8 cellular contexts compared by ENCODE assay signal in genomic region chr19:1247747-1248453, GRCh38. TPM values are rescaled to one million over a fixed set of nuclear protein-coding genes. Genes with fewer than 3 reads are reported as not detected.
DNase-seq lines count a peak whose midpoint lies in the region; ATAC-seq and TF ChIP-seq lines count a peak whose summit lies in the region.

No MANE protein-coding gene starts in this region.

- ATAC-seq in HG03520 (IDR thresholded peaks at IDR 0.05; ENCODE audit: unreplicated experiment) (peak; percentile 1), HG03175 (IDR thresholded peaks at IDR 0.05; ENCODE audit: unreplicated experiment) (no peak), GM18511 (IDR thresholded peaks at IDR 0.05; ENCODE audit: unreplicated experiment) (no peak)
- peak; percentile 0 for ATAC-seq in stimulated activated naive CD8-positive, alpha-beta T cell treated with anti-CD3 and anti-CD28 coated beads, Interleukin-15, Interleukin-2, amounts not matched to agents 100 U/mL and 50 U/mL, for 24 hours

- TF ChIP-seq CTCF in GM12873 (IDR thresholded peaks at IDR 0.05; ENCODE audit: insufficient read depth, low read depth, low read length, missing control alignments) = peak; percentile 51
- TF ChIP-seq CTCF in WERI-Rb-1 (IDR thresholded peaks at IDR 0.05; ENCODE audit: low read depth, low read length) = peak; percentile 61
- no peak for TF ChIP-seq CTCF in lower leg skin (IDR thresholded peaks at IDR 0.05)

- no peaks in the 10 kb centered on the region for H3K9me3 ChIP-seq in WERI-Rb-1 (ENCODE audit: severe bottlenecking)

- peak overlapping the region; percentile 66 for H3K4me3 ChIP-seq in WERI-Rb-1 (ENCODE audit: low read depth, low read length)
- H3K4me3 ChIP-seq in lower leg skin (ENCODE audit: low read depth, poor library complexity, severe bottlenecking) = no peak overlapping the region

- WGBS in lower leg skin, 2 donors = 27 to 76% methylated on average over 7 to 23 of the region's 35 CpGs

- H3K27ac ChIP-seq in WERI-Rb-1 = peak overlapping the region; percentile 100
- peak overlapping the region; percentile 95 for H3K27ac ChIP-seq in cingulate gyrus (ENCODE audit: low read depth, low read length)

- H3K27me3 ChIP-seq in WERI-Rb-1 (ENCODE audit: insufficient read depth, low read depth, severe bottlenecking) = no peaks in the 10 kb centered on the region

- DNase-seq in WERI-Rb-1 (peak; percentile 71), lower leg skin (ENCODE audit: low spot score in 2 of 2) (peak; percentile 57 to 94)
- peak; percentile 81 for DNase-seq in stimulated activated naive CD8-positive, alpha-beta T cell treated with anti-CD3 and anti-CD28 coated beads, Interleukin-15, Interleukin-2, amounts not matched to agents 100 U/mL and 50 U/mL, for 24 hours

- intact Hi-C loops in lower leg skin (cut with DNase I; ENCODE audit: low total_unique reads) = no loop called here

- peaks cover 38% of the 10 kb centered on the region for H3K36me3 ChIP-seq in WERI-Rb-1

- TF ChIP-seq POLR2A in lower leg skin (IDR thresholded peaks at IDR 0.05) = no peak

RNA-seq across cellular contexts. Expression of gene MIDN, which starts 0.5 kb away (rescaled TPM):
- total RNA-seq in lower leg skin = 100 to 1,000 TPM in 1 of 4 donors, 10 to 100 TPM in 3; 59.7 to 119 (median 78.7) TPM

RNA-seq across cellular contexts. Expression of gene ATP5F1D, which starts 6.3 kb away (rescaled TPM):
- total RNA-seq in lower leg skin = 100 to 1,000 TPM; 121 to 198 (median 146) TPM

RNA-seq across cellular contexts. Expression of gene CBARP, which starts 10.1 kb away (rescaled TPM):
- total RNA-seq in lower leg skin = 10 to 100 TPM in 3 of 4 donors, 1 to 10 TPM in 1; 8.1 to 16.7 (median 13.6) TPM

RNA-seq across cellular contexts. Expression of gene CIRBP, which starts 21.2 kb away (rescaled TPM):
- total RNA-seq in lower leg skin = 100 to 1,000 TPM; 496 to 546 (median 545) TPM

RNA-seq across cellular contexts. Expression of gene FAM174C, which starts 27.4 kb away (rescaled TPM):
- total RNA-seq in lower leg skin = 10 to 100 TPM; 66.3 to 74.1 (median 68.8) TPM

Comparison
In these comparisons a context has a peak if more than half of its experiments do, and no peak if none do; other contexts are left out.
1. CTCF ChIP-seq: peak in GM12873 (single experiment) and WERI-Rb-1 (single experiment); none in lower leg skin (0 of 3).
2. ATAC-seq: peak in HG03520 (single experiment) and stimulated activated naive CD8-positive, alpha-beta T cell treated with anti-CD3 and anti-CD28 coated beads, Interleukin-15, Interleukin-2, amounts not matched to agents 100 U/mL and 50 U/mL, for 24 hours (single experiment); none in HG03175 (single experiment) and GM18511 (single experiment).
3. Peak in every context shown above with its lines, with median percentiles within 50 percentile points of each other: DNase-seq.